ENCODE assay signal across 1 cellular context in the genomic region with DNA sequence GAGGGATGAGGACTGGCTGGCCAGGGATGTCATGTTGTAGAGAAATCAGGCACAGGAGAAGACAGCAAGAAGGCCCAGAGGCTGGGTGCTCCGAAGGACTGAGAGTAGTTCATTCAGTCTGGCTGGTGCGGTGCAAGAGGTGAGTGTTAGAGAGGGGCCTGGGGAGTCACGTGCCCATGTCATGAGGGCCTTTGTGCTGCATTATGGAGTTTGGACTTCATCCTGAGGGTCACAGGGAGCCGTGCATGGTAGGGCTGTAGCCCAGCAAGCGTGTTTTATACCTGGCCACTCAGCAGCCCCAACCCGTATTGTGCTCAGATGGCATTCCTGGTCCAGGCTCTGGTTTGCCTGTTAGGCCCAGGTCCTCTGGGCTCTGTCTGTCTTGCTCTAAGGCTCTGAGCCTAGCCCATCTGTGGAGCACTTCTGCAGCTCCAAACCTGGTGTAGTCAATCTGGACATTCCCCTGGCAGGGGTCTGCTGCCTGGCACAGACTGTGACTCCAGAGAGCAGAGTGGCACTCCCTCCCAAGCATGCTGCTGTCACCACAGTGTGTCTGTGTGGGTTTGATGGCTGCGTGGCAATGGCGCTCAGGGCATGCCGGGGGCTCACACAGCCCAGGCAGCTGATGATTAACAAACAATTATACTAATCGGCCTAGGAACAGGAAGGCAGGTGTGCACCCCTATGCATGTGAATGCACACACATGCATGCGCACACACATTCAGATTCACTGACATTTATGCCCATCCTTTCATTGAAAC.
A peak's percentile ranks its signal among the peaks of the same experiment; 100 is the strongest.
TF ChIP-seq lines count a peak whose summit lies in the region.

No MANE protein-coding gene starts in this region.

TF ChIP-seq in HepG2, 621 proteins besides CTCF, POLR2A, EP300 and RAD21 (continued from another document):
- TF ChIP-seq, protein P1, sequence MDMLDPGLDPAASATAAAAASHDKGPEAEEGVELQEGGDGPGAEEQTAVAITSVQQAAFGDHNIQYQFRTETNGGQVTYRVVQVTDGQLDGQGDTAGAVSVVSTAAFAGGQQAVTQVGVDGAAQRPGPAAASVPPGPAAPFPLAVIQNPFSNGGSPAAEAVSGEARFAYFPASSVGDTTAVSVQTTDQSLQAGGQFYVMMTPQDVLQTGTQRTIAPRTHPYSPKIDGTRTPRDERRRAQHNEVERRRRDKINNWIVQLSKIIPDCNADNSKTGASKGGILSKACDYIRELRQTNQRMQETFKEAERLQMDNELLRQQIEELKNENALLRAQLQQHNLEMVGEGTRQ (IDR thresholded peaks at IDR 0.05; ENCODE audit: low read depth, low read length), result peak; percentile 54; the same call in 1 of the 2 replicates
- TF ChIP-seq, protein P1 (CRISPR knock-in tag; IDR thresholded peaks at IDR 0.05; ENCODE audit: borderline replicate concordance), result peak; percentile 66; the same call in 1 of the 2 replicates
- TF ChIP-seq BHLHE40 (IDR thresholded peaks at IDR 0.05; ENCODE audit: low read length) (peak; percentile 72; the same call in 1 of the 2 replicates), SOX6 (IDR thresholded peaks at IDR 0.05) (no peak), SOX6 (CRISPR knock-in tag; IDR thresholded peaks at IDR 0.05) (0 out of 2 replicates have a peak, but pooled peaks have one; percentile 16), ZFP62 (CRISPR knock-in tag; IDR thresholded peaks at IDR 0.05) (no peak)
